ENCODE assay signal across 9 cellular contexts in genomic region chr10:69994262-69994661, GRCh38. TPM values are rescaled to one million over a fixed set of nuclear protein-coding genes. Genes with fewer than 3 reads are reported as not detected.
A peak's percentile ranks its signal among the peaks of the same experiment; 100 is the strongest.
DNase-seq lines count a peak whose midpoint lies in the region; ATAC-seq, FAIRE-seq and TF ChIP-seq lines count a peak whose summit lies in the region.
"Had no signal": no experiment of that assay in that cellular context is flagged by ENCODE, and none has a peak within 500 bp of the region (broad histone marks: within the 10 kb centered on the region; RNA-seq: fewer than 3 reads in every experiment).

No MANE protein-coding gene starts in this region.

- POLR2A ChIA-PET in A549 (lab: Yijun Ruan, JAX) (no interaction called here), Panc1 (lab: Charles Lee) (no interaction called here), T-cell (lab: Charles Lee) (no interaction called here)

- no peak overlapping the region for H2AFZ ChIP-seq in GM23248

- no peaks in the 10 kb centered on the region for H3K36me3 Mint-ChIP-seq in T-cell

- peak; percentile 99 for FAIRE-seq in A549 (lab: Jason Lieb, UNC)

- no peak for TF ChIP-seq RAD21 in A549 (conservative IDR thresholded peaks at IDR 0.05 in 1 of 2, IDR thresholded peaks at IDR 0.05 in 1 of 2)

- H3K9me2 ChIP-seq in GM23248 (ENCODE audit: insufficient read depth), result no peaks in the 10 kb centered on the region

- no peaks in the 10 kb centered on the region for H3K4me1 Mint-ChIP-seq in T-cell

- no peaks in the 10 kb centered on the region for H3K9me3 Mint-ChIP-seq in T-cell
- H3K9me3 Mint-ChIP-seq: T-helper 1 cell treated with Interleukin-12 subunit alpha and Interleukin-12 subunit beta and Interleukin-4 antibody, amounts not matched to agents 30 μg/mL and 1 μg/mL, for 36 hours had no signal

- H3K4me1 ChIP-seq in A549, result no peaks in the 10 kb centered on the region
- no peaks in the 10 kb centered on the region for H3K4me1 ChIP-seq in GM23248 (ENCODE audit: insufficient read depth)
- no peaks in the 10 kb centered on the region for H3K4me1 ChIP-seq in Panc1 (ENCODE audit: control insufficient read depth, insufficient read depth, low read length)

- no peak overlapping the region for H3K27ac ChIP-seq in A549
- no peak overlapping the region for H3K27ac ChIP-seq in GM23248
- H3K27ac ChIP-seq in Panc1 (ENCODE audit: low read length), result no peak overlapping the region

- CTCF ChIA-PET in A549 (lab: Yijun Ruan, JAX) (interaction anchor here (0.6 to 1.2 kb wide), 2 partner anchors 36 to 136 kb away, joined by 3 to 4 read pairs; no protein-coding TSS in a partner anchor), Panc1 (lab: Charles Lee) (interaction anchor here (0.7 kb wide), 1 partner anchor 307 kb away, joined by 3 read pairs; no protein-coding TSS in a partner anchor), T-cell (lab: Charles Lee) (no interaction called here)

- in situ Hi-C loops in GM23248 (cut with MboI) (no loop called here), Panc1 (cut with HindIII; ENCODE audit: low pct_unique_long_range_greater_than_20kb, low sequenced_read_pairs) (no loop called here)

- H3K79me2 ChIP-seq in GM23248 (ENCODE audit: insufficient read depth), result no peaks in the 10 kb centered on the region

- 2% methylated on average over 2 of the region's 2 CpGs for WGBS in A549 (ENCODE audit: missing lambda C conversion rate)
- WGBS in GM23248 (ENCODE audit: low coverage in 1 of 2, low lambda C conversion rate in 2 of 2, missing lambda C conversion rate in 2 of 2), 2 experiments, result 66 to 79% methylated on average over 2 of the region's 2 CpGs

- peaks cover 3 to 16% of the 10 kb centered on the region in 2 donors for H3K27me3 Mint-ChIP-seq in T-cell

- H3F3A ChIP-seq in GM23248 (ENCODE audit: insufficient read depth), result no peaks in the 10 kb centered on the region

- no peaks in the 10 kb centered on the region for H3K9me3 ChIP-seq in A549
- no peaks in the 10 kb centered on the region for H3K9me3 ChIP-seq in GM23248 (ENCODE audit: low read depth)
- no peaks in the 10 kb centered on the region for H3K9me3 ChIP-seq in Panc1 (ENCODE audit: control insufficient read depth, insufficient read depth, low read depth, low read length)

- H3K27ac Mint-ChIP-seq in T-cell, result no peak overlapping the region
- H3K27ac Mint-ChIP-seq: T-helper 1 cell treated with Interleukin-12 subunit alpha and Interleukin-12 subunit beta and Interleukin-4 antibody, amounts not matched to agents 30 μg/mL and 1 μg/mL, for 36 hours had no signal

- peak; percentile 74 to 82 for DNase-seq in A549 (ENCODE audit: low read depth in 1 of 2, low spot score in 1 of 2)
- peak; percentile 55 for DNase-seq in GM23248
- DNase-seq in Panc1 (ENCODE audit: low read depth, low spot score), result no peak
- DNase-seq in fibroblast of mammary gland (ENCODE audit: low read depth), result peak; percentile 58
- no peak for DNase-seq in sciatic nerve (ENCODE audit: low spot score)
- DNase-seq in NK-92 treated with Interleukin-12 subunit alpha and Interleukin-12 subunit beta, amount 100 ng/mL, for 24 hours (lab: John Stamatoyannopoulos, UW), result no peak
- no peak for DNase-seq in T-cell
- no peak for DNase-seq in epidermal melanocyte (ENCODE audit: insufficient read length, low spot score)

- H3K27me3 ChIP-seq in GM23248 (replicated peaks; ENCODE audit: insufficient read depth), result peaks cover 60% of the 10 kb centered on the region
- H3K27me3 ChIP-seq in Panc1 (ENCODE audit: control insufficient read depth, insufficient read depth, low read length), result peaks cover 30% of the 10 kb centered on the region

- no peaks in the 10 kb centered on the region for H4K20me1 ChIP-seq in GM23248 (ENCODE audit: insufficient read depth)

- TF ChIP-seq CTCF in A549 (IDR thresholded peaks at IDR 0.05) (no peak), Panc1 (IDR thresholded peaks at IDR 0.05) (no peak), fibroblast of mammary gland (conservative IDR thresholded peaks at IDR 0.05; ENCODE audit: control insufficient read depth, insufficient read depth, low read depth, low read length) (no peak)

- ATAC-seq in A549 (peak; percentile 81 to 93; a peak in 5 of 6 replicates), Panc1 (peak; percentile 83), sciatic nerve (peak; percentile 74), T-cell (replicated peaks in 1 of 4) (no peak)

- BruUV-seq in Panc1 (replicated peaks; lab: Mats Ljungman, UMichigan), result no TSS peak

- H3K9ac ChIP-seq in GM23248, result no peak overlapping the region

- no peak overlapping the region for H3K4me3 Mint-ChIP-seq in T-cell
- H3K4me3 Mint-ChIP-seq: T-helper 1 cell treated with Interleukin-12 subunit alpha and Interleukin-12 subunit beta and Interleukin-4 antibody, amounts not matched to agents 30 μg/mL and 1 μg/mL, for 36 hours had no signal

- no peak for TF ChIP-seq EP300 in A549 (IDR thresholded peaks at IDR 0.05)

- TF ChIP-seq POLR2A in A549 (IDR thresholded peaks at IDR 0.05; ENCODE audit: low read length), result no peak

- H3K36me3 ChIP-seq in GM23248 (ENCODE audit: low read depth) (no peaks in the 10 kb centered on the region), Panc1 (ENCODE audit: control insufficient read depth, insufficient read depth, low read length) (no peaks in the 10 kb centered on the region)

- H3K4me2 ChIP-seq in A549 (0 out of 3 replicates have a peak overlapping the region, but pooled peaks have one; percentile 24), GM23248 (ENCODE audit: unreplicated experiment) (no peak overlapping the region)

- intact Hi-C loops in Panc1 (cut with micrococcal nuclease; ENCODE audit: unreplicated experiment), result no loop called here
- intact Hi-C loops in sciatic nerve (cut with DNase I), result no loop called here

- H3K4me3 ChIP-seq in A549, result no peak overlapping the region
- H3K4me3 ChIP-seq in GM23248, result no peak overlapping the region
- H3K4me3 ChIP-seq in Panc1 (ENCODE audit: low read depth in 2 of 2, low read length in 2 of 2), result no peak overlapping the region
- no peak overlapping the region for H3K4me3 ChIP-seq in fibroblast of mammary gland (ENCODE audit: control insufficient read depth, low read depth, low read length)

TF ChIP-seq in A549, 52 proteins besides CTCF, POLR2A, EP300 and RAD21:
- TF ChIP-seq HEYL (CRISPR knock-in tag; IDR thresholded peaks at IDR 0.05) (no peak), HOXA7 (CRISPR knock-in tag; IDR thresholded peaks at IDR 0.05) (no peak), USF2 (IDR thresholded peaks at IDR 0.05) (peak; percentile 87), JUNB (IDR thresholded peaks at IDR 0.05) (no peak), RARB (CRISPR knock-in tag; IDR thresholded peaks at IDR 0.05) (no peak), MAFK (IDR thresholded peaks at IDR 0.05; ENCODE audit: partially characterized antibody) (peak; percentile 98), NFE2L2 (conservative IDR thresholded peaks at IDR 0.05; ENCODE audit: low read length) (no peak)

RNA-seq across cellular contexts. Expression of gene MACROH2A2, which starts 58.4 kb away (rescaled TPM):
- polyA plus RNA-seq in A549 (2011; rRNA removed) (19.7 and 22.2 TPM in 2 replicates), A549 (2017; fragmentation: RNase III; extraction: RNeasy Plus Mini Kit Qiagen cat#74134 plus additional on column Dnase treatment) (27.5 to 30.9 TPM (median 29.6 TPM) in 3 replicates), GM23248 (2016; fragmentation: Nextera tagmentation; extraction: Ambion mirVana) (11.4 and 11.7 TPM in 2 replicates)
- polyA plus RNA-seq in A549 (2012; cell fraction: cytosol; rRNA removed), result 23.7 and 25.1 TPM in 2 replicates
- 18.5 and 23.7 TPM in 2 replicates for polyA plus RNA-seq in A549 (2012; cell fraction: nucleus; rRNA removed)
- polyA minus RNA-seq in A549 (2011; rRNA and poly(A)+ RNA removed), result 17.9 and 18.6 TPM in 2 replicates
- total RNA-seq in GM23248 (2014; rRNA removed; shearing (Covaris generic)), result 9.2 and 14.7 TPM in 2 replicates
- total RNA-seq in Panc1 (2021; ENCODE audit: unreplicated experiment) (3.0 TPM), sciatic nerve (6.7 TPM), T-cell (1 to 10 TPM; 3.1 to 4.7 (median 3.8) TPM)
- polyA plus RNA-seq in Panc1 (2012; ENCODE audit: insufficient read length), result 2.5 TPM

Comparison
In these comparisons a context has a peak if more than half of its experiments do, and no peak if none do; other contexts are left out.
1. ATAC-seq: peak in A549 (2 of 2), Panc1 (single experiment) and sciatic nerve (single experiment); none in T-cell (0 of 4).
2. DNase-seq: peak in A549 (2 of 2), GM23248 (single experiment) and fibroblast of mammary gland (single experiment); none in Panc1 (single experiment), sciatic nerve (single experiment), NK-92 treated with Interleukin-12 subunit alpha and Interleukin-12 subunit beta, amount 100 ng/mL, for 24 hours (single experiment), T-cell (0 of 34) and epidermal melanocyte (single experiment).
3. CTCF ChIA-PET loops: an anchor here in A549 (0.6 to 1.2 kb wide) and Panc1 (0.7 kb wide); none called in T-cell.